28 cellular contexts compared by ENCODE assay signal in genomic region chr2:67329513-67329912, GRCh38.
"Had no signal": no experiment of that assay in that cellular context is flagged by ENCODE, and none has a peak within 500 bp of the region (broad histone marks: within the 10 kb centered on the region; RNA-seq: fewer than 3 reads in every experiment).

No MANE protein-coding gene starts in this region.

- H3K9me3 ChIP-seq: colonic mucosa, esophagus muscularis mucosa, heart right ventricle, ovary, psoas muscle, sigmoid colon, stomach, thyroid gland, vagina had no signal

- H3K9me3 Mint-ChIP-seq: memory B cell; natural killer cell; stimulated activated effector memory CD8-positive, alpha-beta T cell treated with anti-CD3 and anti-CD28 coated beads, Interleukin-12 subunit alpha, Interleukin-12 subunit beta, amount 100 ng/mL, for 72 hours had no signal

- H3K27me3 Mint-ChIP-seq: dendritic cell treated with granulocyte-macrophage colony-stimulating factor and Interleukin-4, amounts not matched to agents 40 ng/mL and 50 ng/mL, for 4 days had no signal

- H3K4me3 Mint-ChIP-seq: dendritic cell treated with granulocyte-macrophage colony-stimulating factor and Interleukin-4, amounts not matched to agents 40 ng/mL and 50 ng/mL, for 4 days; memory B cell; natural killer cell; stimulated activated effector memory CD8-positive, alpha-beta T cell treated with anti-CD3 and anti-CD28 coated beads, Interleukin-12 subunit alpha, Interleukin-12 subunit beta, amount 100 ng/mL, for 72 hours had no signal

- H3K4me3 ChIP-seq: colonic mucosa, esophagus muscularis mucosa, heart right ventricle, lung, ovary, psoas muscle, sigmoid colon, stomach, thyroid gland, vagina had no signal

- H3K27me3 ChIP-seq: colonic mucosa, esophagus muscularis mucosa, ovary, sigmoid colon, stomach, thyroid gland, vagina had no signal

- DNase-seq: colonic mucosa; effector CD8-positive, alpha-beta T cell; foreskin melanocyte; glutamatergic neuron; heart right ventricle; hippocampal formation; kidney; natural killer cell; occipital lobe; ovary; posterior cingulate gyrus; psoas muscle; right cardiac atrium; sigmoid colon; stimulated activated CD4-positive, alpha-beta T cell treated with anti-CD3 and anti-CD28 coated beads, Interleukin-2, amount 100 ng/mL, for 24 hours; stimulated activated CD4-positive, alpha-beta T cell treated with anti-CD3 and anti-CD28 coated beads, Interleukin-4, amount 100 ng/mL, for 24 hours; stimulated activated naive CD4-positive, alpha-beta T cell treated with Interleukin-2 at 50 U/mL for 16 hours; stomach; thyroid gland; trophoblast cell had no signal

- FAIRE-seq: endothelial cell of umbilical vein, kidney had no signal

- H3K27ac ChIP-seq: colonic mucosa, esophagus muscularis mucosa, heart right ventricle, ovary, psoas muscle, sigmoid colon, stomach, thyroid gland, vagina had no signal

- H3K36me3 Mint-ChIP-seq: memory B cell; natural killer cell; stimulated activated effector memory CD8-positive, alpha-beta T cell treated with anti-CD3 and anti-CD28 coated beads, Interleukin-12 subunit alpha, Interleukin-12 subunit beta, amount 100 ng/mL, for 72 hours had no signal

- H3K4me1 Mint-ChIP-seq: memory B cell; natural killer cell; stimulated activated effector memory CD8-positive, alpha-beta T cell treated with anti-CD3 and anti-CD28 coated beads, Interleukin-12 subunit alpha, Interleukin-12 subunit beta, amount 100 ng/mL, for 72 hours had no signal

- H3K4me1 ChIP-seq: colonic mucosa, esophagus muscularis mucosa, heart right ventricle, psoas muscle, stomach, thyroid gland, vagina had no signal

- ATAC-seq: heart right ventricle; left lobe of liver; natural killer cell; psoas muscle; right cardiac atrium; stimulated activated effector memory CD8-positive, alpha-beta T cell treated with anti-CD3 and anti-CD28 coated beads, Interleukin-12 subunit alpha, Interleukin-12 subunit beta, amount 100 ng/mL, for 72 hours had no signal

- H3K27ac Mint-ChIP-seq: dendritic cell treated with granulocyte-macrophage colony-stimulating factor and Interleukin-4, amounts not matched to agents 40 ng/mL and 50 ng/mL, for 4 days; memory B cell; natural killer cell; stimulated activated effector memory CD8-positive, alpha-beta T cell treated with anti-CD3 and anti-CD28 coated beads, Interleukin-12 subunit alpha, Interleukin-12 subunit beta, amount 100 ng/mL, for 72 hours had no signal

- H3K36me3 ChIP-seq: colonic mucosa, esophagus muscularis mucosa, heart right ventricle, ovary, sigmoid colon, stomach, thyroid gland, vagina had no signal
